In genomic region chr1:161132410-161133219, GRCh38 we compare ENCODE assay signal across 1 cellular context.
A peak's percentile ranks its signal among the peaks of the same experiment; 100 is the strongest.
TF ChIP-seq lines count a peak whose summit lies in the region.

DEDD (minus strand) TSS chr1:161132667; CDS start chr1:161124462, 8,205 bp downstream.

TF ChIP-seq in K562, 482 proteins besides CTCF, POLR2A, EP300 and RAD21 (continued from another document):
- TF ChIP-seq ZNF407 (IDR thresholded peaks at IDR 0.05; ENCODE audit: low read depth): no peak
- TF ChIP-seq JUND (IDR thresholded peaks at IDR 0.05; ENCODE audit: borderline replicate concordance, low read depth, low read length): peak; percentile 87
- peak; percentile 87; the same call in 2 of the 3 replicates for TF ChIP-seq JUND (tag; IDR thresholded peaks at IDR 0.05; ENCODE audit: borderline replicate concordance, low read depth, low read length)
- peak; percentile 96 for TF ChIP-seq ELF2 (CRISPR knock-in tag; IDR thresholded peaks at IDR 0.05)
- TF ChIP-seq GABPB1 (CRISPR knock-in tag; IDR thresholded peaks at IDR 0.05): peak; percentile 83; the same call in 1 of the 2 replicates
- no peak for TF ChIP-seq ZFPM2 (CRISPR knock-in tag; IDR thresholded peaks at IDR 0.05)
- peak; percentile 86; the same call in 1 of the 2 replicates for TF ChIP-seq ZNF644 (tag; IDR thresholded peaks at IDR 0.05; ENCODE audit: low read depth)
